Comparison of ENCODE assay signal across 1 cellular context in the genomic region with DNA sequence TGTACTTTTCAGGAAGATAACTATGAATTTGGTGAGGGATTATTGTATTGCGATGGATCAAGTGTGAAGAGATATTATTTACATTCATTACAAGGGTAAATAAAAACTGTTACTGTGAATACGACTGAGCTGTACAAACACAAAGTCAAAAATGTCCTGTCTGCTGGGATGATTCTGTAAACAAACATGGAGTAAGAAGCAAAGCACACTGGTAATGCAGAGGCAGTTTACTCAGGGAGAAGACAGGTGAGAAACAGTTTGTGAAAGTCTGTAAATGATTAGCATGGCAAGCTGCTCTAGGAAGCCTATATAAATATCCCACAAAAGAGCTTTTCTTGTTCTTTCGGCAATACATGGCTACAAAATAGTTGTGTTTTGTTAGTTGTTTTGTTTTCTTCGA.
A peak's percentile ranks its signal among the peaks of the same experiment; 100 is the strongest.
TF ChIP-seq lines count a peak whose summit lies in the region.

No MANE protein-coding gene starts in this region.

TF ChIP-seq in HepG2, 621 proteins besides CTCF, POLR2A, EP300 and RAD21 (continued from another document and continues in another):
- no peak for TF ChIP-seq SOX13 (IDR thresholded peaks at IDR 0.05)
- TF ChIP-seq SOX13 (CRISPR knock-in tag; conservative IDR thresholded peaks at IDR 0.05 in 1 of 2, IDR thresholded peaks at IDR 0.05 in 1 of 2) = peak in 1 of 2 experiments; percentile 86; a peak in 2 of 4 replicates
- no peak for TF ChIP-seq ARNT (IDR thresholded peaks at IDR 0.05)
- peak; percentile 14; the same call in 1 of the 3 replicates for TF ChIP-seq MXI1 (IDR thresholded peaks at IDR 0.05; ENCODE audit: borderline replicate concordance, low read depth, low read length)
- TF ChIP-seq, protein P1, sequence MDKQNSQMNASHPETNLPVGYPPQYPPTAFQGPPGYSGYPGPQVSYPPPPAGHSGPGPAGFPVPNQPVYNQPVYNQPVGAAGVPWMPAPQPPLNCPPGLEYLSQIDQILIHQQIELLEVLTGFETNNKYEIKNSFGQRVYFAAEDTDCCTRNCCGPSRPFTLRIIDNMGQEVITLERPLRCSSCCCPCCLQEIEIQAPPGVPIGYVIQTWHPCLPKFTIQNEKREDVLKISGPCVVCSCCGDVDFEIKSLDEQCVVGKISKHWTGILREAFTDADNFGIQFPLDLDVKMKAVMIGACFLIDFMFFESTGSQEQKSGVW (CRISPR knock-in tag; IDR thresholded peaks at IDR 0.05; ENCODE audit: borderline replicate concordance) = no peak
- TF ChIP-seq RBM39 (IDR thresholded peaks at IDR 0.05; ENCODE audit: low read depth, low read length, poor library complexity, severe bottlenecking) = no peak
- no peak for TF ChIP-seq ZNF558 (CRISPR knock-in tag; IDR thresholded peaks at IDR 0.05; ENCODE audit: borderline replicate concordance)
- 0 out of 2 replicates have a peak, but pooled peaks have one; percentile 32 for TF ChIP-seq GATAD1 (CRISPR knock-in tag; IDR thresholded peaks at IDR 0.05)
- TF ChIP-seq, protein P2, sequence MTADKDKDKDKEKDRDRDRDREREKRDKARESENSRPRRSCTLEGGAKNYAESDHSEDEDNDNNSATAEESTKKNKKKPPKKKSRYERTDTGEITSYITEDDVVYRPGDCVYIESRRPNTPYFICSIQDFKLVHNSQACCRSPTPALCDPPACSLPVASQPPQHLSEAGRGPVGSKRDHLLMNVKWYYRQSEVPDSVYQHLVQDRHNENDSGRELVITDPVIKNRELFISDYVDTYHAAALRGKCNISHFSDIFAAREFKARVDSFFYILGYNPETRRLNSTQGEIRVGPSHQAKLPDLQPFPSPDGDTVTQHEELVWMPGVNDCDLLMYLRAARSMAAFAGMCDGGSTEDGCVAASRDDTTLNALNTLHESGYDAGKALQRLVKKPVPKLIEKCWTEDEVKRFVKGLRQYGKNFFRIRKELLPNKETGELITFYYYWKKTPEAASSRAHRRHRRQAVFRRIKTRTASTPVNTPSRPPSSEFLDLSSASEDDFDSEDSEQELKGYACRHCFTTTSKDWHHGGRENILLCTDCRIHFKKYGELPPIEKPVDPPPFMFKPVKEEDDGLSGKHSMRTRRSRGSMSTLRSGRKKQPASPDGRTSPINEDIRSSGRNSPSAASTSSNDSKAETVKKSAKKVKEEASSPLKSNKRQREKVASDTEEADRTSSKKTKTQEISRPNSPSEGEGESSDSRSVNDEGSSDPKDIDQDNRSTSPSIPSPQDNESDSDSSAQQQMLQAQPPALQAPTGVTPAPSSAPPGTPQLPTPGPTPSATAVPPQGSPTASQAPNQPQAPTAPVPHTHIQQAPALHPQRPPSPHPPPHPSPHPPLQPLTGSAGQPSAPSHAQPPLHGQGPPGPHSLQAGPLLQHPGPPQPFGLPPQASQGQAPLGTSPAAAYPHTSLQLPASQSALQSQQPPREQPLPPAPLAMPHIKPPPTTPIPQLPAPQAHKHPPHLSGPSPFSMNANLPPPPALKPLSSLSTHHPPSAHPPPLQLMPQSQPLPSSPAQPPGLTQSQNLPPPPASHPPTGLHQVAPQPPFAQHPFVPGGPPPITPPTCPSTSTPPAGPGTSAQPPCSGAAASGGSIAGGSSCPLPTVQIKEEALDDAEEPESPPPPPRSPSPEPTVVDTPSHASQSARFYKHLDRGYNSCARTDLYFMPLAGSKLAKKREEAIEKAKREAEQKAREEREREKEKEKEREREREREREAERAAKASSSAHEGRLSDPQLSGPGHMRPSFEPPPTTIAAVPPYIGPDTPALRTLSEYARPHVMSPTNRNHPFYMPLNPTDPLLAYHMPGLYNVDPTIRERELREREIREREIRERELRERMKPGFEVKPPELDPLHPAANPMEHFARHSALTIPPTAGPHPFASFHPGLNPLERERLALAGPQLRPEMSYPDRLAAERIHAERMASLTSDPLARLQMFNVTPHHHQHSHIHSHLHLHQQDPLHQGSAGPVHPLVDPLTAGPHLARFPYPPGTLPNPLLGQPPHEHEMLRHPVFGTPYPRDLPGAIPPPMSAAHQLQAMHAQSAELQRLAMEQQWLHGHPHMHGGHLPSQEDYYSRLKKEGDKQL (CRISPR knock-in tag; IDR thresholded peaks at IDR 0.05; ENCODE audit: low read depth) = peak; percentile 78; the same call in 1 of the 2 replicates
- TF ChIP-seq PHB2 (IDR thresholded peaks at IDR 0.05; ENCODE audit: partially characterized antibody) = no peak
- peak; percentile 34; the same call in 1 of the 2 replicates for TF ChIP-seq ZNF878 (CRISPR knock-in tag; IDR thresholded peaks at IDR 0.05)
- no peak for TF ChIP-seq HNRNPH1 (optimal IDR thresholded peaks at IDR 0.05; ENCODE audit: low read depth, low read length)
- no peak for TF ChIP-seq TAF1 (CRISPR knock-in tag; IDR thresholded peaks at IDR 0.05)
- no peak for TF ChIP-seq ZFP90 (CRISPR knock-in tag; IDR thresholded peaks at IDR 0.05; ENCODE audit: borderline replicate concordance)
- no peak for TF ChIP-seq PRPF4 (IDR thresholded peaks at IDR 0.05; ENCODE audit: low read depth, low read length, poor library complexity, severe bottlenecking)
- no peak for TF ChIP-seq ZNF282 (IDR thresholded peaks at IDR 0.05; ENCODE audit: partially characterized antibody)
- TF ChIP-seq NFRKB (IDR thresholded peaks at IDR 0.05) = no peak
- TF ChIP-seq PAWR (CRISPR knock-in tag; IDR thresholded peaks at IDR 0.05; ENCODE audit: borderline replicate concordance) = no peak
- TF ChIP-seq NFIC (IDR thresholded peaks at IDR 0.05; ENCODE audit: low read length) = peak; percentile 41; the same call in 1 of the 2 replicates
- TF ChIP-seq ZNF577 (CRISPR knock-in tag; IDR thresholded peaks at IDR 0.05; ENCODE audit: borderline replicate concordance, low read depth) = no peak
- TF ChIP-seq, protein P3, sequence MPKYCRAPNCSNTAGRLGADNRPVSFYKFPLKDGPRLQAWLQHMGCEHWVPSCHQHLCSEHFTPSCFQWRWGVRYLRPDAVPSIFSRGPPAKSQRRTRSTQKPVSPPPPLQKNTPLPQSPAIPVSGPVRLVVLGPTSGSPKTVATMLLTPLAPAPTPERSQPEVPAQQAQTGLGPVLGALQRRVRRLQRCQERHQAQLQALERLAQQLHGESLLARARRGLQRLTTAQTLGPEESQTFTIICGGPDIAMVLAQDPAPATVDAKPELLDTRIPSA (CRISPR knock-in tag; IDR thresholded peaks at IDR 0.05; ENCODE audit: borderline replicate concordance) = no peak
- no peak for TF ChIP-seq RFXANK (CRISPR knock-in tag; IDR thresholded peaks at IDR 0.05)
- TF ChIP-seq, protein P4, sequence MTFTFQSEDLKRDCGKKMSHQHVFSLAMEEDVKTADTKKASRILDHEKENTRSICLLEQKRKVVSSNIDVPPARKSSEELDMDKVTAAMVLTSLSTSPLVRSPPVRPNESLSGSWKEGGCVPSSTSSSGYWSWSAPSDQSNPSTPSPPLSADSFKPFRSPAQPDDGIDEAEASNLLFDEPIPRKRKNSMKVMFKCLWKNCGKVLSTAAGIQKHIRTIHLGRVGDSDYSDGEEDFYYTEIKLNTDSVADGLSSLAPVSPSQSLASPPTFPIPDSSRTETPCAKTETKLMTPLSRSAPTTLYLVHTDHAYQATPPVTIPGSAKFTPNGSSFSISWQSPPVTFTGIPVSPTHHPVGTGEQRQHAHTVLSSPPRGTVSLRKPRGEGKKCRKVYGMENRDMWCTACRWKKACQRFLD (CRISPR knock-in tag; IDR thresholded peaks at IDR 0.05; ENCODE audit: borderline replicate concordance) = no peak
- TF ChIP-seq, protein P5, sequence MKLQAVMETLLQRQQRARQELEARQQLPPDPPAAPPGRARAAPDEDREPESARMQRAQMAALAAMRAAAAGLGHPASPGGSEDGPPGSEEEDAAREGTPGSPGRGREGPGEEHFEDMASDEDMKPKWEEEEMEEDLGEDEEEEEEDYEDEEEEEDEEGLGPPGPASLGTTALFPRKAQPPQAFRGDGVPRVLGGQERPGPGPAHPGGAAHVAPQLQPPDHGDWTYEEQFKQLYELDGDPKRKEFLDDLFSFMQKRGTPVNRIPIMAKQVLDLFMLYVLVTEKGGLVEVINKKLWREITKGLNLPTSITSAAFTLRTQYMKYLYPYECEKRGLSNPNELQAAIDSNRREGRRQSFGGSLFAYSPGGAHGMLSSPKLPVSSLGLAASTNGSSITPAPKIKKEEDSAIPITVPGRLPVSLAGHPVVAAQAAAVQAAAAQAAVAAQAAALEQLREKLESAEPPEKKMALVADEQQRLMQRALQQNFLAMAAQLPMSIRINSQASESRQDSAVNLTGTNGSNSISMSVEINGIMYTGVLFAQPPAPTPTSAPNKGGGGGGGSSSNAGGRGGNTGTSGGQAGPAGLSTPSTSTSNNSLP (IDR thresholded peaks at IDR 0.05; ENCODE audit: low read depth, low read length) = peak; percentile 35; the same call in 1 of the 2 replicates
- no peak for TF ChIP-seq WIZ (CRISPR knock-in tag; IDR thresholded peaks at IDR 0.05)
- TF ChIP-seq ZNF329 (CRISPR knock-in tag; IDR thresholded peaks at IDR 0.05; ENCODE audit: low read depth) = no peak
- TF ChIP-seq FOXA3 (CRISPR knock-in tag; IDR thresholded peaks at IDR 0.05) = peak; percentile 97
- TF ChIP-seq AKAP8 (CRISPR knock-in tag; IDR thresholded peaks at IDR 0.05) = no peak
- TF ChIP-seq, protein P6, sequence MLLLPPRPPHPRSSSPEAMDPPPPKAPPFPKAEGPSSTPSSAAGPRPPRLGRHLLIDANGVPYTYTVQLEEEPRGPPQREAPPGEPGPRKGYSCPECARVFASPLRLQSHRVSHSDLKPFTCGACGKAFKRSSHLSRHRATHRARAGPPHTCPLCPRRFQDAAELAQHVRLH (CRISPR knock-in tag; IDR thresholded peaks at IDR 0.05; ENCODE audit: borderline replicate concordance, low read depth) = no peak
- TF ChIP-seq, protein P7, sequence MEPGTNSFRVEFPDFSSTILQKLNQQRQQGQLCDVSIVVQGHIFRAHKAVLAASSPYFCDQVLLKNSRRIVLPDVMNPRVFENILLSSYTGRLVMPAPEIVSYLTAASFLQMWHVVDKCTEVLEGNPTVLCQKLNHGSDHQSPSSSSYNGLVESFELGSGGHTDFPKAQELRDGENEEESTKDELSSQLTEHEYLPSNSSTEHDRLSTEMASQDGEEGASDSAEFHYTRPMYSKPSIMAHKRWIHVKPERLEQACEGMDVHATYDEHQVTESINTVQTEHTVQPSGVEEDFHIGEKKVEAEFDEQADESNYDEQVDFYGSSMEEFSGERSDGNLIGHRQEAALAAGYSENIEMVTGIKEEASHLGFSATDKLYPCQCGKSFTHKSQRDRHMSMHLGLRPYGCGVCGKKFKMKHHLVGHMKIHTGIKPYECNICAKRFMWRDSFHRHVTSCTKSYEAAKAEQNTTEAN (CRISPR knock-in tag; conservative IDR thresholded peaks at IDR 0.05) = no peak; the same call in 1 of the 2 replicates
- TF ChIP-seq MBNL3 (CRISPR knock-in tag; conservative IDR thresholded peaks at IDR 0.05) = no peak
- TF ChIP-seq, protein P8, sequence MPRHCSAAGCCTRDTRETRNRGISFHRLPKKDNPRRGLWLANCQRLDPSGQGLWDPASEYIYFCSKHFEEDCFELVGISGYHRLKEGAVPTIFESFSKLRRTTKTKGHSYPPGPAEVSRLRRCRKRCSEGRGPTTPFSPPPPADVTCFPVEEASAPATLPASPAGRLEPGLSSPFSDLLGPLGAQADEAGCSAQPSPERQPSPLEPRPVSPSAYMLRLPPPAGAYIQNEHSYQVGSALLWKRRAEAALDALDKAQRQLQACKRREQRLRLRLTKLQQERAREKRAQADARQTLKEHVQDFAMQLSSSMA (CRISPR knock-in tag; IDR thresholded peaks at IDR 0.05) = no peak
- peak; percentile 45; the same call in 1 of the 2 replicates for TF ChIP-seq TCF7 (IDR thresholded peaks at IDR 0.05; ENCODE audit: low read depth)
- no peak for TF ChIP-seq ASH2L (IDR thresholded peaks at IDR 0.05; ENCODE audit: insufficient read length, low read depth, low read length)
- no peak for TF ChIP-seq HMG20B (CRISPR knock-in tag; conservative IDR thresholded peaks at IDR 0.05)
- TF ChIP-seq PCBP1 (IDR thresholded peaks at IDR 0.05; ENCODE audit: borderline replicate concordance, low read depth, low read length) = no peak
- TF ChIP-seq ZFP37 (CRISPR knock-in tag; IDR thresholded peaks at IDR 0.05; ENCODE audit: borderline replicate concordance) = no peak
- no peak for TF ChIP-seq ZNF563 (CRISPR knock-in tag; IDR thresholded peaks at IDR 0.05)
- TF ChIP-seq CENPT (CRISPR knock-in tag; IDR thresholded peaks at IDR 0.05; ENCODE audit: low read depth) = no peak
- TF ChIP-seq MYC (CRISPR knock-in tag; IDR thresholded peaks at IDR 0.05; ENCODE audit: borderline replicate concordance) = no peak
- TF ChIP-seq, protein P9, sequence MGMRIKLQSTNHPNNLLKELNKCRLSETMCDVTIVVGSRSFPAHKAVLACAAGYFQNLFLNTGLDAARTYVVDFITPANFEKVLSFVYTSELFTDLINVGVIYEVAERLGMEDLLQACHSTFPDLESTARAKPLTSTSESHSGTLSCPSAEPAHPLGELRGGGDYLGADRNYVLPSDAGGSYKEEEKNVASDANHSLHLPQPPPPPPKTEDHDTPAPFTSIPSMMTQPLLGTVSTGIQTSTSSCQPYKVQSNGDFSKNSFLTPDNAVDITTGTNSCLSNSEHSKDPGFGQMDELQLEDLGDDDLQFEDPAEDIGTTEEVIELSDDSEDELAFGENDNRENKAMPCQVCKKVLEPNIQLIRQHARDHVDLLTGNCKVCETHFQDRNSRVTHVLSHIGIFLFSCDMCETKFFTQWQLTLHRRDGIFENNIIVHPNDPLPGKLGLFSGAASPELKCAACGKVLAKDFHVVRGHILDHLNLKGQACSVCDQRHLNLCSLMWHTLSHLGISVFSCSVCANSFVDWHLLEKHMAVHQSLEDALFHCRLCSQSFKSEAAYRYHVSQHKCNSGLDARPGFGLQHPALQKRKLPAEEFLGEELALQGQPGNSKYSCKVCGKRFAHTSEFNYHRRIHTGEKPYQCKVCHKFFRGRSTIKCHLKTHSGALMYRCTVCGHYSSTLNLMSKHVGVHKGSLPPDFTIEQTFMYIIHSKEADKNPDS (CRISPR knock-in tag; IDR thresholded peaks at IDR 0.05) = no peak
- TF ChIP-seq, protein P10, sequence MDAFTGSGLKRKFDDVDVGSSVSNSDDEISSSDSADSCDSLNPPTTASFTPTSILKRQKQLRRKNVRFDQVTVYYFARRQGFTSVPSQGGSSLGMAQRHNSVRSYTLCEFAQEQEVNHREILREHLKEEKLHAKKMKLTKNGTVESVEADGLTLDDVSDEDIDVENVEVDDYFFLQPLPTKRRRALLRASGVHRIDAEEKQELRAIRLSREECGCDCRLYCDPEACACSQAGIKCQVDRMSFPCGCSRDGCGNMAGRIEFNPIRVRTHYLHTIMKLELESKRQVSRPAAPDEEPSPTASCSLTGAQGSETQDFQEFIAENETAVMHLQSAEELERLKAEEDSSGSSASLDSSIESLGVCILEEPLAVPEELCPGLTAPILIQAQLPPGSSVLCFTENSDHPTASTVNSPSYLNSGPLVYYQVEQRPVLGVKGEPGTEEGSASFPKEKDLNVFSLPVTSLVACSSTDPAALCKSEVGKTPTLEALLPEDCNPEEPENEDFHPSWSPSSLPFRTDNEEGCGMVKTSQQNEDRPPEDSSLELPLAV (CRISPR knock-in tag; conservative IDR thresholded peaks at IDR 0.05; ENCODE audit: low read depth) = no peak
- TF ChIP-seq ZNF292 (CRISPR knock-in tag; IDR thresholded peaks at IDR 0.05; ENCODE audit: borderline replicate concordance, low read depth) = peak; percentile 76; the same call in 1 of the 2 replicates
- TF ChIP-seq, protein P11, sequence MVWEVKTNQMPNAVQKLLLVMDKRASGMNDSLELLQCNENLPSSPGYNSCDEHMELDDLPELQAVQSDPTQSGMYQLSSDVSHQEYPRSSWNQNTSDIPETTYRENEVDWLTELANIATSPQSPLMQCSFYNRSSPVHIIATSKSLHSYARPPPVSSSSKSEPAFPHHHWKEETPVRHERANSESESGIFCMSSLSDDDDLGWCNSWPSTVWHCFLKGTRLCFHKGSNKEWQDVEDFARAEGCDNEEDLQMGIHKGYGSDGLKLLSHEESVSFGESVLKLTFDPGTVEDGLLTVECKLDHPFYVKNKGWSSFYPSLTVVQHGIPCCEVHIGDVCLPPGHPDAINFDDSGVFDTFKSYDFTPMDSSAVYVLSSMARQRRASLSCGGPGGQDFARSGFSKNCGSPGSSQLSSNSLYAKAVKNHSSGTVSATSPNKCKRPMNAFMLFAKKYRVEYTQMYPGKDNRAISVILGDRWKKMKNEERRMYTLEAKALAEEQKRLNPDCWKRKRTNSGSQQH (CRISPR knock-in tag; IDR thresholded peaks at IDR 0.05; ENCODE audit: low read depth) = no peak
- TF ChIP-seq SALL1 (CRISPR knock-in tag; IDR thresholded peaks at IDR 0.05) = peak; percentile 70; the same call in 1 of the 2 replicates
- TF ChIP-seq MEIS1 (CRISPR knock-in tag; IDR thresholded peaks at IDR 0.05; ENCODE audit: borderline replicate concordance) = no peak
